In genomic region chr17:77140166-77140877, GRCh38 we compare ENCODE assay signal across 1 cellular context.
A peak's percentile ranks its signal among the peaks of the same experiment; 100 is the strongest.
TF ChIP-seq lines count a peak whose summit lies in the region.

No MANE protein-coding gene starts in this region.

TF ChIP-seq in IMR-90, 13 proteins besides CTCF, POLR2A, EP300 and RAD21 (continued from another document):
- peak; percentile 65 for TF ChIP-seq USF2 (IDR thresholded peaks at IDR 0.05; ENCODE audit: low read depth, low read length)
- TF ChIP-seq MAZ (IDR thresholded peaks at IDR 0.05; ENCODE audit: borderline replicate concordance, low read depth, low read length): peak; percentile 90; the same call in 1 of the 2 replicates
- TF ChIP-seq NFE2L2 (IDR thresholded peaks at IDR 0.05; ENCODE audit: low read depth, low read length): no peak
- no peak; the same call in 1 of the 2 replicates for TF ChIP-seq FOS (IDR thresholded peaks at IDR 0.05; ENCODE audit: low read depth, low read length)
